ENCODE assay signal across 23 cellular contexts in genomic region chr22:40557972-40558371, GRCh38.
DNase-seq lines count a peak whose midpoint lies in the region; ATAC-seq, FAIRE-seq and TF ChIP-seq lines count a peak whose summit lies in the region.
"Had no signal": no experiment of that assay in that cellular context is flagged by ENCODE, and none has a peak within 500 bp of the region (broad histone marks: within the 10 kb centered on the region; RNA-seq: fewer than 3 reads in every experiment).

No MANE protein-coding gene starts in this region.

- peaks cover 3 to 7% of the 10 kb centered on the region in 2 experiments; a peak in 4 of 5 replicates for H3K4me1 ChIP-seq in K562 (replicated peaks in 1 of 2; ENCODE audit: control insufficient read depth in 2 of 2, insufficient read depth in 2 of 2, low read length in 2 of 2)

- peaks cover 8% of the 10 kb centered on the region; the same call in 2 of the 3 replicates for H3K79me2 ChIP-seq in K562 (ENCODE audit: control insufficient read depth, insufficient read depth, low read length)

- no peak for TF ChIP-seq RAD21 in K562 (CRISPR knock-in tag; conservative IDR thresholded peaks at IDR 0.05 in 1 of 2, IDR thresholded peaks at IDR 0.05 in 1 of 2)

- no peak for FAIRE-seq in K562 (lab: Jason Lieb, UNC)
- FAIRE-seq: A204.1, GM12878, GM12892, GM18507 had no signal

- no peak for TF ChIP-seq EP300 in K562 (IDR thresholded peaks at IDR 0.05; ENCODE audit: low read length)

- H3K27me3 ChIP-seq in WERI-Rb-1 (ENCODE audit: insufficient read depth, low read depth, severe bottlenecking) (no peaks in the 10 kb centered on the region), K562 (ENCODE audit: control insufficient read depth in 2 of 2, insufficient read depth in 2 of 2, low read length in 2 of 2) (no peaks in the 10 kb centered on the region)
- H3K27me3 ChIP-seq: BE2C, BLaER1 had no signal

- no peak for TF ChIP-seq POLR2A in K562 (conservative IDR thresholded peaks at IDR 0.05)

- POLR2A ChIA-PET in HEK293T (lab: Yijun Ruan, JAX) (no interaction called here), K562 (lab: Yijun Ruan, JAX) (interaction anchor here (0.7 kb wide), 1 partner anchor 88 kb away, joined by 3 read pairs; no protein-coding TSS in a partner anchor)

- H3K9me3 ChIP-seq in WERI-Rb-1 (ENCODE audit: severe bottlenecking): no peaks in the 10 kb centered on the region
- no peaks in the 10 kb centered on the region for H3K9me3 ChIP-seq in K562 (replicated peaks; ENCODE audit: control insufficient read depth, insufficient read depth, low read depth, low read length)
- H3K9me3 ChIP-seq: BE2C had no signal

- TF ChIP-seq CTCF in WERI-Rb-1 (IDR thresholded peaks at IDR 0.05; ENCODE audit: low read depth, low read length) (no peak), K562 (IDR thresholded peaks at IDR 0.05 in 2 of 3, conservative IDR thresholded peaks at IDR 0.05 in 1 of 3; ENCODE audit: insufficient read depth in 2 of 3, low read depth in 1 of 3, low read length in 3 of 3) (no peak)

- H3K36me3 ChIP-seq in WERI-Rb-1: no peaks in the 10 kb centered on the region; the same call in 1 of the 2 replicates
- H3K36me3 ChIP-seq in K562 (ENCODE audit: control insufficient read depth, insufficient read depth, low read length): no peaks in the 10 kb centered on the region; the same call in 2 of the 3 replicates
- H3K36me3 ChIP-seq: BE2C had no signal

- CTCF ChIA-PET in HEK293T (lab: Yijun Ruan, JAX) (no interaction called here), K562 (lab: Yijun Ruan, JAX; ENCODE audit: low intra/inter-chr PET ratio) (no interaction called here)

- peak overlapping the region in 1 of 2 experiments; percentile 17; a peak in 1 of 4 replicates for H3K9ac ChIP-seq in K562 (ENCODE audit: insufficient read depth in 1 of 2, low read depth in 2 of 2, low read length in 2 of 2)
- H3K9ac ChIP-seq: BLaER1 had no signal

- DNase-seq in HEK293T (ENCODE audit: extremely low spot score) (no peak), WERI-Rb-1 (no peak), K562 (ENCODE audit: extremely low read depth in 1 of 4, low spot score in 3 of 4) (no peak), DMS114 treated with DMSO at 0.1 percent for 48 hours (lab: John Stamatoyannopoulos, UW; ENCODE audit: unreplicated experiment) (no peak), NCI-H2081 treated with DMSO at 0.1 percent for 48 hours (lab: John Stamatoyannopoulos, UW) (no peak), SKM-1 treated with dmso at 0.1 percent for 144 hours (lab: John Stamatoyannopoulos, UW; ENCODE audit: unreplicated experiment) (no peak)
- DNase-seq: 8988T; ACHN; BE2C; C1 segment of cervical spinal cord; CD4-positive, alpha-beta memory T cell; CD4-positive, CD25-positive, alpha-beta regulatory T cell; CD8-positive, alpha-beta memory T cell; COR-L47; DMS79; DND-41; EL; GDM1 had no signal

- H3K4me3 ChIP-seq in WERI-Rb-1 (ENCODE audit: low read depth, low read length) (no peak overlapping the region), K562 (no peak overlapping the region)
- H3K4me3 ChIP-seq: BLaER1, GM12878 had no signal

- 57% methylated on average over 1 of the region's 2 CpGs for WGBS in K562 (ENCODE audit: insufficient coverage, low coverage, missing lambda C conversion rate)

- no peaks in the 10 kb centered on the region for H3K9me1 ChIP-seq in K562 (ENCODE audit: control insufficient read depth, insufficient read depth, low read length)

- H2AFZ ChIP-seq in K562 (ENCODE audit: low read depth, low read length): no peak overlapping the region

- intact Hi-C loops in K562 (cut with micrococcal nuclease): no loop called here

- in situ Hi-C loops in K562 (cut with MboI): loop anchor here (10.0 kb wide), 2 partner anchors 87 to 337 kb away; no protein-coding TSS in a partner anchor

- no peak overlapping the region for H3K4me2 ChIP-seq in K562 (ENCODE audit: insufficient read depth, low read length)

- no peaks in the 10 kb centered on the region for H4K20me1 ChIP-seq in K562 (replicated peaks; ENCODE audit: control insufficient read depth, insufficient read depth, low read length)

- H3K27ac ChIP-seq in WERI-Rb-1 (peak overlapping the region; percentile 66; the same call in 1 of the 2 replicates), K562 (ENCODE audit: extremely low read depth, low read depth, low read length) (no peak overlapping the region)
- H3K27ac ChIP-seq: BLaER1 had no signal

- BruUV-seq in K562 (replicated peaks; lab: Mats Ljungman, UMichigan): no TSS peak

- ATAC-seq in K562: no peak
- ATAC-seq: GM12878 had no signal

TF ChIP-seq in HEK293T, 16 proteins besides CTCF, POLR2A, EP300 and RAD21:
- no peak for TF ChIP-seq CTBP1 (IDR thresholded peaks at IDR 0.05; ENCODE audit: borderline replicate concordance)
- TF ChIP-seq ZNF384 (IDR thresholded peaks at IDR 0.05): peak; percentile 51; the same call in 1 of the 2 replicates
TF ChIP-seq in HEK293T: peak in this region for 1.

TF ChIP-seq in K562, 482 proteins besides CTCF, POLR2A, EP300 and RAD21 (continues in another document):
- TF ChIP-seq LCOR (CRISPR knock-in tag; IDR thresholded peaks at IDR 0.05) (no peak), MGA (IDR thresholded peaks at IDR 0.05) (no peak), ZNF263 (CRISPR knock-in tag; IDR thresholded peaks at IDR 0.05; ENCODE audit: borderline replicate concordance) (no peak)
